In genomic region chr20:2102585-2103453, GRCh38 we compare ENCODE assay signal across 8 cellular contexts. TPM values are rescaled to one million over a fixed set of nuclear protein-coding genes. Genes with fewer than 3 reads are reported as not detected.
DNase-seq lines count a peak whose midpoint lies in the region; ATAC-seq, FAIRE-seq and TF ChIP-seq lines count a peak whose summit lies in the region.

No MANE protein-coding gene starts in this region.

- H3K9me3 ChIP-seq in BLaER1 treated with 17β-estradiol and CSF1 and Interleukin-3, amounts not matched to agents 10 nM and 100 nM (replicated peaks in 1 of 11) = no peaks in the 10 kb centered on the region
- no peaks in the 10 kb centered on the region for H3K9me3 ChIP-seq in ectodermal cell (ENCODE audit: control insufficient read depth, low read length)

- H4K20me1 ChIP-seq in BLaER1 treated with 17β-estradiol and CSF1 and Interleukin-3, amounts not matched to agents 10 nM and 100 nM = peaks cover 40 to 53% (median 50%) of the 10 kb centered on the region in 11 experiments

- H3K27me3 Mint-ChIP-seq in activated CD8-positive, alpha-beta T cell treated with anti-CD3 and anti-CD28 coated beads for 36 hours = no peaks in the 10 kb centered on the region

- H3K4me3 ChIP-seq in BLaER1 treated with 17β-estradiol and CSF1 and Interleukin-3, amounts not matched to agents 10 nM and 100 nM = peak overlapping the region; percentile 78 to 95 (median 90)
- H3K4me3 ChIP-seq in ectodermal cell (ENCODE audit: insufficient read depth, low read depth, low read length) = peak overlapping the region; percentile 85

- intact Hi-C loops in activated CD8-positive, alpha-beta T cell treated with anti-CD3 and anti-CD28 coated beads for 36 hours (cut with micrococcal nuclease) = loop anchor here (5.0 kb wide), 1 partner anchor 69 kb away; no protein-coding TSS in a partner anchor

- H3K4me1 ChIP-seq in BLaER1 treated with 17β-estradiol and CSF1 and Interleukin-3, amounts not matched to agents 10 nM and 100 nM = peaks cover 42 to 50% (median 45%) of the 10 kb centered on the region in 10 experiments
- H3K4me1 ChIP-seq in ectodermal cell (ENCODE audit: control insufficient read depth, insufficient read depth, low read length) = peaks cover 3% of the 10 kb centered on the region

- peak overlapping the region; percentile 94 for H3K4me3 Mint-ChIP-seq in activated CD8-positive, alpha-beta T cell treated with anti-CD3 and anti-CD28 coated beads for 36 hours

- POLR2A ChIA-PET in activated CD8-positive, alpha-beta T cell treated with anti-CD3 and anti-CD28 coated beads for 36 hours (lab: Charles Lee) = interaction anchor here (0.6 to 3.4 kb wide), 16 partner anchors 10 to 1560 kb away, joined by 3 to 33 read pairs (median 3); partner anchors contain the start of genes CSNK2A1 and SNRPB

- H3K4me1 Mint-ChIP-seq in activated CD8-positive, alpha-beta T cell treated with anti-CD3 and anti-CD28 coated beads for 36 hours (ENCODE audit: low read depth) = peaks cover 47% of the 10 kb centered on the region

- no peaks in the 10 kb centered on the region for H3K9me3 Mint-ChIP-seq in activated CD8-positive, alpha-beta T cell treated with anti-CD3 and anti-CD28 coated beads for 36 hours

- H3K27ac Mint-ChIP-seq in activated CD8-positive, alpha-beta T cell treated with anti-CD3 and anti-CD28 coated beads for 36 hours = peak overlapping the region; percentile 100

- 0% methylated on average over 95 of the region's 95 CpGs for WGBS in ectodermal cell, 2 experiments

- peak; percentile 59 for ATAC-seq in HG03439 (IDR thresholded peaks at IDR 0.05; ENCODE audit: unreplicated experiment)
- ATAC-seq in activated CD8-positive, alpha-beta T cell treated with anti-CD3 and anti-CD28 coated beads for 36 hours = peak; percentile 71

- peak overlapping the region; percentile 78 to 97 (median 94) for H3K4me2 ChIP-seq in BLaER1 treated with 17β-estradiol and CSF1 and Interleukin-3, amounts not matched to agents 10 nM and 100 nM

- peak overlapping the region; percentile 97 to 100 (median 99) for H3K9ac ChIP-seq in BLaER1 treated with 17β-estradiol and CSF1 and Interleukin-3, amounts not matched to agents 10 nM and 100 nM

- DNase-seq in GM19239 (ENCODE audit: insufficient read length, low spot score) = peak; percentile 79
- peak; percentile 97 for DNase-seq in NCI-H526 treated with DMSO at 0.1 percent for 48 hours (lab: John Stamatoyannopoulos, UW)
- DNase-seq in activated CD8-positive, alpha-beta T cell treated with anti-CD3 and anti-CD28 coated beads for 36 hours = peak; percentile 85
- peak; percentile 94 for DNase-seq in medulla oblongata (ENCODE audit: extremely low spot score)
- DNase-seq in stimulated activated CD4-positive, alpha-beta T cell treated with anti-CD3 and anti-CD28 coated beads, TNF-alpha, amount 100 ng/mL, for 48 hours (ENCODE audit: low read depth in 3 of 3) = peak; percentile 63 to 77 (median 64)

- peaks cover 35% of the 10 kb centered on the region for H3K36me3 Mint-ChIP-seq in activated CD8-positive, alpha-beta T cell treated with anti-CD3 and anti-CD28 coated beads for 36 hours (ENCODE audit: low read depth)

- TF ChIP-seq CTCF in activated CD8-positive, alpha-beta T cell treated with anti-CD3 and anti-CD28 coated beads for 36 hours (IDR thresholded peaks at IDR 0.05) = no peak

- CTCF ChIA-PET in activated CD8-positive, alpha-beta T cell treated with anti-CD3 and anti-CD28 coated beads for 36 hours (lab: Charles Lee) = interaction anchor here (1.2 to 3.1 kb wide), 4 partner anchors 9 to 69 kb away, joined by 4 to 15 read pairs (median 6); no protein-coding TSS in a partner anchor

- H3K27ac ChIP-seq in BLaER1 treated with 17β-estradiol and CSF1 and Interleukin-3, amounts not matched to agents 10 nM and 100 nM = peak overlapping the region; percentile 98 to 100 (median 99)
- peak overlapping the region; percentile 100 for H3K27ac ChIP-seq in ectodermal cell (ENCODE audit: insufficient read depth, low read depth, low read length, poor library complexity, severe bottlenecking)

- peaks cover 14 to 37% (median 32%) of the 10 kb centered on the region in 11 experiments; a peak in 20 of 22 replicates for H3K36me3 ChIP-seq in BLaER1 treated with 17β-estradiol and CSF1 and Interleukin-3, amounts not matched to agents 10 nM and 100 nM
- H3K36me3 ChIP-seq in ectodermal cell (ENCODE audit: control insufficient read depth, insufficient read depth, low read length) = peaks cover 10% of the 10 kb centered on the region

- peak; percentile 91 for FAIRE-seq in GM19239 (lab: Jason Lieb, UNC)

- H3K27me3 ChIP-seq in BLaER1 treated with 17β-estradiol and CSF1 and Interleukin-3, amounts not matched to agents 10 nM and 100 nM = 0 out of 22 replicates have a peak, but pooled peaks cover 0 to 3% (median 0%) of the 10 kb centered on the region in 11 experiments
- no peaks in the 10 kb centered on the region for H3K27me3 ChIP-seq in ectodermal cell (ENCODE audit: control insufficient read depth, insufficient read depth, low read length, poor library complexity, severe bottlenecking)

RNA-seq across cellular contexts. Expression of gene STK35, which starts 1.2 kb away (rescaled TPM):
- 10 to 100 TPM; 18.0 to 18.4 TPM for total RNA-seq in activated CD8-positive, alpha-beta T cell treated with anti-CD3 and anti-CD28 coated beads for 36 hours
- 35.5 TPM for polyA plus RNA-seq in ectodermal cell (2013, experiment 1 of 4)
- polyA plus RNA-seq in ectodermal cell (2013, experiment 2 of 4) = 38.5 TPM
- polyA plus RNA-seq in ectodermal cell (2013, experiment 3 of 4) = 19.3 TPM
- polyA plus RNA-seq in ectodermal cell (2013, experiment 4 of 4) = 20.7 TPM

Comparison
In these comparisons a context has a peak if more than half of its experiments do, and no peak if none do; other contexts are left out.
1. Peak in every context shown above with its lines: DNase-seq, ATAC-seq, H3K4me3 ChIP-seq and H3K27ac ChIP-seq.